Comparison of ENCODE assay signal across 8 cellular contexts in genomic region chr2:75432761-75433361, GRCh38.
DNase-seq lines count a peak whose midpoint lies in the region; ATAC-seq and TF ChIP-seq lines count a peak whose summit lies in the region.

No MANE protein-coding gene starts in this region.

- no peak overlapping the region for H3K23ac ChIP-seq in IMR-90 (ENCODE audit: low read depth, low read length)

- peak; percentile 21 for DNase-seq in GM23338 (ENCODE audit: low spot score)
- DNase-seq in IMR-90, result peak; percentile 5
- no peak for DNase-seq in mucosa of descending colon
- DNase-seq in activated T-cell treated with anti-CD3 and anti-CD28 coated beads, Interleukin-2, amount 50 U/mL, for 1 hour, result no peak
- no peak for DNase-seq in activated T-cell treated with anti-CD3 and anti-CD28 coated beads, Interleukin-2, amount 50 U/mL, for 4 hours
- DNase-seq in NOMO-1 treated with dmso at 0.1 percent for 144 hours (lab: John Stamatoyannopoulos, UW; ENCODE audit: unreplicated experiment), result no peak
- no peak for DNase-seq in NCI-H2029 (lab: John Stamatoyannopoulos, UW)

- H2BK15ac ChIP-seq in IMR-90 (ENCODE audit: low read depth, low read length), result no peak overlapping the region

- H3K56ac ChIP-seq in IMR-90 (ENCODE audit: extremely low read depth, insufficient read depth, low read length), result no peak overlapping the region

- TF ChIP-seq CTCF in GM23338 (conservative IDR thresholded peaks at IDR 0.05; ENCODE audit: low read depth in 2 of 2) (no peak), IMR-90 (conservative IDR thresholded peaks at IDR 0.05; ENCODE audit: low read depth, low read length) (no peak), mucosa of descending colon (IDR thresholded peaks at IDR 0.05) (no peak)

- intact Hi-C loops in IMR-90 (cut with micrococcal nuclease) (no loop called here), mucosa of descending colon (cut with DNase I, micrococcal nuclease) (no loop called here)

- no peak overlapping the region for H4K8ac ChIP-seq in IMR-90 (ENCODE audit: low read depth in 2 of 2, low read length in 2 of 2)

- H4K20me1 ChIP-seq in GM23338 (replicated peaks; ENCODE audit: insufficient read depth) (no peaks in the 10 kb centered on the region), IMR-90 (ENCODE audit: insufficient read depth, low read length) (no peaks in the 10 kb centered on the region)

- H3K9ac ChIP-seq in IMR-90 (ENCODE audit: low read depth, low read length), result no peak overlapping the region

- no peak overlapping the region for H3K4me3 Mint-ChIP-seq in GM23338
- no peak overlapping the region for H3K4me3 Mint-ChIP-seq in activated T-cell treated with anti-CD3 and anti-CD28 coated beads, Interleukin-2, amount 50 U/mL, for 4 hours

- H3K9me2 ChIP-seq in GM23338 (ENCODE audit: insufficient read depth), result no peaks in the 10 kb centered on the region; the same call in 1 of the 2 replicates

- POLR2A ChIA-PET in IMR-90 (lab: Charles Lee; ENCODE audit: unreplicated experiment), result interaction anchor here (0.6 kb wide), 1 partner anchor 529 kb away, joined by 3 read pairs; no protein-coding TSS in a partner anchor

- H2BK120ac ChIP-seq in IMR-90 (ENCODE audit: low read depth, low read length), result no peak overlapping the region

- no peak overlapping the region for H4K5ac ChIP-seq in IMR-90 (ENCODE audit: low read depth, low read length)

- H3K9me1 ChIP-seq in IMR-90 (ENCODE audit: insufficient read depth, low read length), result no peaks in the 10 kb centered on the region; the same call in 1 of the 2 replicates

- H3K4me3 ChIP-seq in GM23338 (no peak overlapping the region), IMR-90 (ENCODE audit: insufficient read depth, low read depth, low read length) (no peak overlapping the region), mucosa of descending colon (no peak overlapping the region)

- no peaks in the 10 kb centered on the region for H3K9me3 ChIP-seq in IMR-90 (ENCODE audit: control insufficient read depth, insufficient read depth, low read length)
- H3K9me3 ChIP-seq in mucosa of descending colon, result no peaks in the 10 kb centered on the region

- H3K14ac ChIP-seq in IMR-90 (replicated peaks; ENCODE audit: low read depth, low read length), result no peak overlapping the region

- no peak overlapping the region for H2AK5ac ChIP-seq in IMR-90 (ENCODE audit: low read depth, low read length)

- peaks cover 1% of the 10 kb centered on the region for H3K27me3 Mint-ChIP-seq in GM23338 (ENCODE audit: insufficient read depth, low read depth, poor library complexity)
- peaks cover 16% of the 10 kb centered on the region for H3K27me3 Mint-ChIP-seq in activated T-cell treated with anti-CD3 and anti-CD28 coated beads, Interleukin-2, amount 50 U/mL, for 4 hours (ENCODE audit: low read depth)

- no peak overlapping the region for H3K27ac Mint-ChIP-seq in GM23338

- ATAC-seq in GM18517 (IDR thresholded peaks at IDR 0.05; ENCODE audit: unreplicated experiment) (peak; percentile 81), GM23338 (peak; percentile 52), IMR-90 (ENCODE audit: low read depth) (no peak), mucosa of descending colon (peak; percentile 20)
- no peak for ATAC-seq in activated T-cell treated with anti-CD3 and anti-CD28 coated beads, Interleukin-2, amount 50 U/mL, for 4 hours

- no TSS peak for BruUV-seq in IMR-90 (replicated peaks; lab: Mats Ljungman, UMichigan)

- H2BK20ac ChIP-seq in IMR-90 (ENCODE audit: low read depth, low read length), result no peak overlapping the region

- peaks cover 44% of the 10 kb centered on the region for H3K4me1 ChIP-seq in GM23338 (ENCODE audit: insufficient read depth)
- H3K4me1 ChIP-seq in IMR-90 (ENCODE audit: control insufficient read depth, insufficient read depth, low read length), result no peaks in the 10 kb centered on the region
- no peaks in the 10 kb centered on the region for H3K4me1 ChIP-seq in mucosa of descending colon (ENCODE audit: low read depth)

- H3K4ac ChIP-seq in IMR-90 (ENCODE audit: low read depth, low read length), result no peak overlapping the region

- H3F3A ChIP-seq in GM23338 (replicated peaks; ENCODE audit: low read depth), result no peaks in the 10 kb centered on the region

- no peak overlapping the region for H2AK9ac ChIP-seq in IMR-90 (replicated peaks; ENCODE audit: low read depth, low read length, poor library complexity)

- H3K27me3 ChIP-seq in GM23338 (ENCODE audit: insufficient read depth) (no peaks in the 10 kb centered on the region), IMR-90 (ENCODE audit: control insufficient read depth, insufficient read depth, low read length) (peaks cover 17% of the 10 kb centered on the region)

- no peaks in the 10 kb centered on the region for H3K79me1 ChIP-seq in IMR-90 (ENCODE audit: low read depth in 1 of 2, low read length in 2 of 2)

- CTCF ChIA-PET in IMR-90 (lab: Yijun Ruan, JAX), result no interaction called here

- in situ Hi-C loops in IMR-90 (cut with MboI; ENCODE audit: low sequenced_read_pairs), result no loop called here

- no peak overlapping the region for H4K91ac ChIP-seq in IMR-90 (ENCODE audit: insufficient read depth, low read depth, low read length)

- no peaks in the 10 kb centered on the region for H3K36me3 Mint-ChIP-seq in GM23338 (ENCODE audit: low read depth)
- H3K36me3 Mint-ChIP-seq in activated T-cell treated with anti-CD3 and anti-CD28 coated beads, Interleukin-2, amount 50 U/mL, for 4 hours (ENCODE audit: insufficient read depth), result no peaks in the 10 kb centered on the region

- TF ChIP-seq POLR2A in IMR-90 (IDR thresholded peaks at IDR 0.05; ENCODE audit: low read depth, low read length), result no peak

- no peak overlapping the region for H3K18ac ChIP-seq in IMR-90 (ENCODE audit: low read depth, low read length)

- peaks cover 44% of the 10 kb centered on the region for H3K4me1 Mint-ChIP-seq in GM23338
- H3K4me1 Mint-ChIP-seq in activated T-cell treated with anti-CD3 and anti-CD28 coated beads, Interleukin-2, amount 50 U/mL, for 4 hours (ENCODE audit: low read depth), result peaks cover 2% of the 10 kb centered on the region

- H3K27ac ChIP-seq in GM23338 (ENCODE audit: low read depth), result no peak overlapping the region
- H3K27ac ChIP-seq in IMR-90 (ENCODE audit: insufficient read depth, low read length), result no peak overlapping the region

- H3K9me3 Mint-ChIP-seq in GM23338, result no peaks in the 10 kb centered on the region
- H3K9me3 Mint-ChIP-seq in activated T-cell treated with anti-CD3 and anti-CD28 coated beads, Interleukin-2, amount 50 U/mL, for 4 hours, result no peaks in the 10 kb centered on the region

- H2BK5ac ChIP-seq in IMR-90 (ENCODE audit: low read depth, low read length, poor library complexity, severe bottlenecking), result no peak overlapping the region

- dilution Hi-C loops in IMR-90 (cut with HindIII; ENCODE audit: low sequenced_read_pairs, unreplicated experiment), result no loop called here

- TF ChIP-seq RAD21 in IMR-90 (IDR thresholded peaks at IDR 0.05; ENCODE audit: low read length), result no peak

- WGBS in IMR-90 (ENCODE audit: extremely low coverage in 2 of 2, insufficient read length in 1 of 2), 2 experiments, result no CpG with 5 or more reads among the region's 4 CpGs

- H3K79me2 ChIP-seq in GM23338 (replicated peaks; ENCODE audit: insufficient read depth), result no peaks in the 10 kb centered on the region

- H2AFZ ChIP-seq in GM23338, result peak overlapping the region; percentile 90
- no peak overlapping the region for H2AFZ ChIP-seq in IMR-90 (replicated peaks; ENCODE audit: low read length, poor library complexity)

- H3K36me3 ChIP-seq in GM23338 (ENCODE audit: insufficient read depth) (no peaks in the 10 kb centered on the region), IMR-90 (ENCODE audit: control insufficient read depth, insufficient read depth, low read length) (no peaks in the 10 kb centered on the region), mucosa of descending colon (ENCODE audit: low read depth) (no peaks in the 10 kb centered on the region)

- H3K4me2 ChIP-seq in GM23338 (no peak overlapping the region), IMR-90 (ENCODE audit: low read depth, low read length) (no peak overlapping the region)

TF ChIP-seq in GM23338, 12 proteins besides CTCF, POLR2A, EP300 and RAD21 (continues in another document):
- no peak for TF ChIP-seq JUNB (IDR thresholded peaks at IDR 0.05; ENCODE audit: unreplicated experiment)
- TF ChIP-seq POLR2AphosphoS5 (IDR thresholded peaks at IDR 0.05; ENCODE audit: low read depth), result no peak
- no peak for TF ChIP-seq ETS1 (IDR thresholded peaks at IDR 0.05)

TF ChIP-seq in IMR-90, 13 proteins besides CTCF, POLR2A, EP300 and RAD21:
- TF ChIP-seq, protein P1, sequence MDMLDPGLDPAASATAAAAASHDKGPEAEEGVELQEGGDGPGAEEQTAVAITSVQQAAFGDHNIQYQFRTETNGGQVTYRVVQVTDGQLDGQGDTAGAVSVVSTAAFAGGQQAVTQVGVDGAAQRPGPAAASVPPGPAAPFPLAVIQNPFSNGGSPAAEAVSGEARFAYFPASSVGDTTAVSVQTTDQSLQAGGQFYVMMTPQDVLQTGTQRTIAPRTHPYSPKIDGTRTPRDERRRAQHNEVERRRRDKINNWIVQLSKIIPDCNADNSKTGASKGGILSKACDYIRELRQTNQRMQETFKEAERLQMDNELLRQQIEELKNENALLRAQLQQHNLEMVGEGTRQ (IDR thresholded peaks at IDR 0.05; ENCODE audit: low read depth, low read length), result no peak
- TF ChIP-seq SMC3 (IDR thresholded peaks at IDR 0.05; ENCODE audit: low read depth, low read length), result no peak

Comparison
In these comparisons a context has a peak if more than half of its experiments do, and no peak if none do; other contexts are left out.
1. ATAC-seq: peak in GM18517 (single experiment), GM23338 (single experiment) and mucosa of descending colon (single experiment); none in IMR-90 (single experiment) and activated T-cell treated with anti-CD3 and anti-CD28 coated beads, Interleukin-2, amount 50 U/mL, for 4 hours (0 of 2).
2. DNase-seq: peak in GM23338 (single experiment) and IMR-90 (single experiment); none in mucosa of descending colon (0 of 3), activated T-cell treated with anti-CD3 and anti-CD28 coated beads, Interleukin-2, amount 50 U/mL, for 1 hour (single experiment), activated T-cell treated with anti-CD3 and anti-CD28 coated beads, Interleukin-2, amount 50 U/mL, for 4 hours (single experiment), NOMO-1 treated with dmso at 0.1 percent for 144 hours (single experiment) and NCI-H2029 (single experiment).